ENCODE assay signal across 1 cellular context in genomic region chr1:232805269-232806070, GRCh38.
TF ChIP-seq lines count a peak whose summit lies in the region.

MAP10 (plus strand) TSS chr1:232805416; CDS start chr1:232805450, 34 bp downstream.

TF ChIP-seq in K562, 482 proteins besides CTCF, POLR2A, EP300 and RAD21 (continued from another document and continues in another):
- TF ChIP-seq, protein P1, sequence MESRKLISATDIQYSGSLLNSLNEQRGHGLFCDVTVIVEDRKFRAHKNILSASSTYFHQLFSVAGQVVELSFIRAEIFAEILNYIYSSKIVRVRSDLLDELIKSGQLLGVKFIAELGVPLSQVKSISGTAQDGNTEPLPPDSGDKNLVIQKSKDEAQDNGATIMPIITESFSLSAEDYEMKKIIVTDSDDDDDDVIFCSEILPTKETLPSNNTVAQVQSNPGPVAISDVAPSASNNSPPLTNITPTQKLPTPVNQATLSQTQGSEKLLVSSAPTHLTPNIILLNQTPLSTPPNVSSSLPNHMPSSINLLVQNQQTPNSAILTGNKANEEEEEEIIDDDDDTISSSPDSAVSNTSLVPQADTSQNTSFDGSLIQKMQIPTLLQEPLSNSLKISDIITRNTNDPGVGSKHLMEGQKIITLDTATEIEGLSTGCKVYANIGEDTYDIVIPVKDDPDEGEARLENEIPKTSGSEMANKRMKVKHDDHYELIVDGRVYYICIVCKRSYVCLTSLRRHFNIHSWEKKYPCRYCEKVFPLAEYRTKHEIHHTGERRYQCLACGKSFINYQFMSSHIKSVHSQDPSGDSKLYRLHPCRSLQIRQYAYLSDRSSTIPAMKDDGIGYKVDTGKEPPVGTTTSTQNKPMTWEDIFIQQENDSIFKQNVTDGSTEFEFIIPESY (CRISPR knock-in tag; IDR thresholded peaks at IDR 0.05): no peak
- TF ChIP-seq ZNF384 (IDR thresholded peaks at IDR 0.05; ENCODE audit: low read depth, low read length) (no peak), BRF1 (IDR thresholded peaks at IDR 0.05; ENCODE audit: borderline replicate concordance, extremely low read depth, insufficient read length) (no peak), ZC3H11A (IDR thresholded peaks at IDR 0.05; ENCODE audit: low read depth, low read length) (no peak), HEY1 (CRISPR knock-in tag; IDR thresholded peaks at IDR 0.05; ENCODE audit: borderline replicate concordance) (no peak), SMARCB1 (IDR thresholded peaks at IDR 0.05; ENCODE audit: insufficient read length, low read depth) (no peak), BCLAF1 (IDR thresholded peaks at IDR 0.05; ENCODE audit: borderline replicate concordance in 1 of 2, control insufficient read depth in 1 of 2, low read depth in 2 of 2, low read length in 1 of 2) (no peak), ZNF175 (CRISPR knock-in tag; IDR thresholded peaks at IDR 0.05; ENCODE audit: low read depth) (no peak), PTTG1 (tag; IDR thresholded peaks at IDR 0.05; ENCODE audit: low read depth) (no peak), PCBP2 (IDR thresholded peaks at IDR 0.05; ENCODE audit: low read depth, low read length, poor library complexity, severe bottlenecking) (no peak), ZNF785 (CRISPR knock-in tag; IDR thresholded peaks at IDR 0.05) (no peak), CHD1 (IDR thresholded peaks at IDR 0.05; ENCODE audit: low read length) (no peak), FOS (IDR thresholded peaks at IDR 0.05; ENCODE audit: extremely low read depth, insufficient read length) (no peak), SFPQ (IDR thresholded peaks at IDR 0.05; ENCODE audit: low read depth, low read length) (no peak), LCOR (CRISPR knock-in tag; IDR thresholded peaks at IDR 0.05) (no peak), RBM25 (IDR thresholded peaks at IDR 0.05; ENCODE audit: low read depth, low read length, severe bottlenecking) (peak; percentile 91), POLR2AphosphoS2 (IDR thresholded peaks at IDR 0.05; ENCODE audit: low read length) (no peak), POLR3G (IDR thresholded peaks at IDR 0.05; ENCODE audit: extremely low read depth, insufficient read length, insufficient replicate concordance) (no peak), HNRNPLL (IDR thresholded peaks at IDR 0.05; ENCODE audit: low read depth, low read length, poor library complexity, severe bottlenecking) (peak; percentile 60), CTBP1 (IDR thresholded peaks at IDR 0.05; ENCODE audit: borderline replicate concordance) (no peak), ZNF764 (CRISPR knock-in tag; IDR thresholded peaks at IDR 0.05; ENCODE audit: low read depth) (no peak), SIRT6 (IDR thresholded peaks at IDR 0.05; ENCODE audit: low read depth, low read length) (no peak), NCOR1 (IDR thresholded peaks at IDR 0.05) (no peak), STAT5A (IDR thresholded peaks at IDR 0.05; ENCODE audit: borderline replicate concordance, low read length) (no peak), ETV6 (IDR thresholded peaks at IDR 0.05; ENCODE audit: borderline replicate concordance in 1 of 2, low read depth in 2 of 2, low read length in 1 of 2) (no peak), ETV6 (CRISPR knock-in tag; IDR thresholded peaks at IDR 0.05; ENCODE audit: borderline replicate concordance) (no peak), ZNF282 (CRISPR knock-in tag; IDR thresholded peaks at IDR 0.05) (peak; percentile 65; the same call in 1 of the 2 replicates), ZFX (CRISPR knock-in tag; IDR thresholded peaks at IDR 0.05) (peak; percentile 68), L3MBTL2 (IDR thresholded peaks at IDR 0.05) (peak; percentile 92), MBD1 (CRISPR knock-in tag; IDR thresholded peaks at IDR 0.05) (no peak), XRCC5 (IDR thresholded peaks at IDR 0.05; ENCODE audit: low read depth, low read length) (no peak), ERF (CRISPR knock-in tag; IDR thresholded peaks at IDR 0.05) (no peak), ZNF445 (CRISPR knock-in tag; IDR thresholded peaks at IDR 0.05; ENCODE audit: low read depth) (no peak), MECOM (CRISPR knock-in tag; IDR thresholded peaks at IDR 0.05) (no peak), SP1 (CRISPR knock-in tag; IDR thresholded peaks at IDR 0.05) (no peak), HNRNPK (IDR thresholded peaks at IDR 0.05; ENCODE audit: low read depth, low read length, poor library complexity, severe bottlenecking) (no peak), KAT8 (IDR thresholded peaks at IDR 0.05; ENCODE audit: low read depth) (no peak), RBM39 (optimal IDR thresholded peaks at IDR 0.05; ENCODE audit: low read depth, low read length) (no peak), MAFK (IDR thresholded peaks at IDR 0.05; ENCODE audit: low read length) (no peak), HDGF (IDR thresholded peaks at IDR 0.05) (no peak), ETV1 (tag; conservative IDR thresholded peaks at IDR 0.05; ENCODE audit: low read depth) (no peak; the same call in 1 of the 2 replicates), RFX7 (CRISPR knock-in tag; IDR thresholded peaks at IDR 0.05) (no peak), TAF15 (IDR thresholded peaks at IDR 0.05; ENCODE audit: low read depth, low read length) (0 out of 2 replicates have a peak, but pooled peaks have one; percentile 38), ZNF699 (CRISPR knock-in tag; IDR thresholded peaks at IDR 0.05; ENCODE audit: insufficient replicate concordance) (no peak), ZKSCAN1 (IDR thresholded peaks at IDR 0.05; ENCODE audit: low read depth, low read length) (no peak), NEUROD1 (IDR thresholded peaks at IDR 0.05; ENCODE audit: borderline replicate concordance, low read depth, low read length, partially characterized antibody) (peak; percentile 35), ZNF354B (CRISPR knock-in tag; IDR thresholded peaks at IDR 0.05) (no peak), ZNF586 (CRISPR knock-in tag; conservative IDR thresholded peaks at IDR 0.05) (no peak), ZNF408 (CRISPR knock-in tag; IDR thresholded peaks at IDR 0.05; ENCODE audit: low read depth) (no peak), RBM34 (IDR thresholded peaks at IDR 0.05; ENCODE audit: borderline replicate concordance, insufficient read depth, low read length) (no peak)
- TF ChIP-seq, protein P2, sequence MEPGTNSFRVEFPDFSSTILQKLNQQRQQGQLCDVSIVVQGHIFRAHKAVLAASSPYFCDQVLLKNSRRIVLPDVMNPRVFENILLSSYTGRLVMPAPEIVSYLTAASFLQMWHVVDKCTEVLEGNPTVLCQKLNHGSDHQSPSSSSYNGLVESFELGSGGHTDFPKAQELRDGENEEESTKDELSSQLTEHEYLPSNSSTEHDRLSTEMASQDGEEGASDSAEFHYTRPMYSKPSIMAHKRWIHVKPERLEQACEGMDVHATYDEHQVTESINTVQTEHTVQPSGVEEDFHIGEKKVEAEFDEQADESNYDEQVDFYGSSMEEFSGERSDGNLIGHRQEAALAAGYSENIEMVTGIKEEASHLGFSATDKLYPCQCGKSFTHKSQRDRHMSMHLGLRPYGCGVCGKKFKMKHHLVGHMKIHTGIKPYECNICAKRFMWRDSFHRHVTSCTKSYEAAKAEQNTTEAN (CRISPR knock-in tag; IDR thresholded peaks at IDR 0.05): no peak
- TF ChIP-seq, protein P3, sequence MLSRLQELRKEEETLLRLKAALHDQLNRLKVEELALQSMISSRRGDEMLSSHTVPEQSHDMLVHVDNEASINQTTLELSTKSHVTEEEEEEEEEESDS (CRISPR knock-in tag; IDR thresholded peaks at IDR 0.05): no peak
- TF ChIP-seq, protein P4, sequence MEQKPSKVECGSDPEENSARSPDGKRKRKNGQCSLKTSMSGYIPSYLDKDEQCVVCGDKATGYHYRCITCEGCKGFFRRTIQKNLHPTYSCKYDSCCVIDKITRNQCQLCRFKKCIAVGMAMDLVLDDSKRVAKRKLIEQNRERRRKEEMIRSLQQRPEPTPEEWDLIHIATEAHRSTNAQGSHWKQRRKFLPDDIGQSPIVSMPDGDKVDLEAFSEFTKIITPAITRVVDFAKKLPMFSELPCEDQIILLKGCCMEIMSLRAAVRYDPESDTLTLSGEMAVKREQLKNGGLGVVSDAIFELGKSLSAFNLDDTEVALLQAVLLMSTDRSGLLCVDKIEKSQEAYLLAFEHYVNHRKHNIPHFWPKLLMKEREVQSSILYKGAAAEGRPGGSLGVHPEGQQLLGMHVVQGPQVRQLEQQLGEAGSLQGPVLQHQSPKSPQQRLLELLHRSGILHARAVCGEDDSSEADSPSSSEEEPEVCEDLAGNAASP (IDR thresholded peaks at IDR 0.05): no peak
- TF ChIP-seq, protein P5, sequence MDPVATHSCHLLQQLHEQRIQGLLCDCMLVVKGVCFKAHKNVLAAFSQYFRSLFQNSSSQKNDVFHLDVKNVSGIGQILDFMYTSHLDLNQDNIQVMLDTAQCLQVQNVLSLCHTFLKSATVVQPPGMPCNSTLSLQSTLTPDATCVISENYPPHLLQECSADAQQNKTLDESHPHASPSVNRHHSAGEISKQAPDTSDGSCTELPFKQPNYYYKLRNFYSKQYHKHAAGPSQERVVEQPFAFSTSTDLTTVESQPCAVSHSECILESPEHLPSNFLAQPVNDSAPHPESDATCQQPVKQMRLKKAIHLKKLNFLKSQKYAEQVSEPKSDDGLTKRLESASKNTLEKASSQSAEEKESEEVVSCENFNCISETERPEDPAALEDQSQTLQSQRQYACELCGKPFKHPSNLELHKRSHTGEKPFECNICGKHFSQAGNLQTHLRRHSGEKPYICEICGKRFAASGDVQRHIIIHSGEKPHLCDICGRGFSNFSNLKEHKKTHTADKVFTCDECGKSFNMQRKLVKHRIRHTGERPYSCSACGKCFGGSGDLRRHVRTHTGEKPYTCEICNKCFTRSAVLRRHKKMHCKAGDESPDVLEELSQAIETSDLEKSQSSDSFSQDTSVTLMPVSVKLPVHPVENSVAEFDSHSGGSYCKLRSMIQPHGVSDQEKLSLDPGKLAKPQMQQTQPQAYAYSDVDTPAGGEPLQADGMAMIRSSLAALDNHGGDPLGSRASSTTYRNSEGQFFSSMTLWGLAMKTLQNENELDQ (CRISPR knock-in tag; IDR thresholded peaks at IDR 0.05; ENCODE audit: borderline replicate concordance): no peak
- TF ChIP-seq, protein P6, sequence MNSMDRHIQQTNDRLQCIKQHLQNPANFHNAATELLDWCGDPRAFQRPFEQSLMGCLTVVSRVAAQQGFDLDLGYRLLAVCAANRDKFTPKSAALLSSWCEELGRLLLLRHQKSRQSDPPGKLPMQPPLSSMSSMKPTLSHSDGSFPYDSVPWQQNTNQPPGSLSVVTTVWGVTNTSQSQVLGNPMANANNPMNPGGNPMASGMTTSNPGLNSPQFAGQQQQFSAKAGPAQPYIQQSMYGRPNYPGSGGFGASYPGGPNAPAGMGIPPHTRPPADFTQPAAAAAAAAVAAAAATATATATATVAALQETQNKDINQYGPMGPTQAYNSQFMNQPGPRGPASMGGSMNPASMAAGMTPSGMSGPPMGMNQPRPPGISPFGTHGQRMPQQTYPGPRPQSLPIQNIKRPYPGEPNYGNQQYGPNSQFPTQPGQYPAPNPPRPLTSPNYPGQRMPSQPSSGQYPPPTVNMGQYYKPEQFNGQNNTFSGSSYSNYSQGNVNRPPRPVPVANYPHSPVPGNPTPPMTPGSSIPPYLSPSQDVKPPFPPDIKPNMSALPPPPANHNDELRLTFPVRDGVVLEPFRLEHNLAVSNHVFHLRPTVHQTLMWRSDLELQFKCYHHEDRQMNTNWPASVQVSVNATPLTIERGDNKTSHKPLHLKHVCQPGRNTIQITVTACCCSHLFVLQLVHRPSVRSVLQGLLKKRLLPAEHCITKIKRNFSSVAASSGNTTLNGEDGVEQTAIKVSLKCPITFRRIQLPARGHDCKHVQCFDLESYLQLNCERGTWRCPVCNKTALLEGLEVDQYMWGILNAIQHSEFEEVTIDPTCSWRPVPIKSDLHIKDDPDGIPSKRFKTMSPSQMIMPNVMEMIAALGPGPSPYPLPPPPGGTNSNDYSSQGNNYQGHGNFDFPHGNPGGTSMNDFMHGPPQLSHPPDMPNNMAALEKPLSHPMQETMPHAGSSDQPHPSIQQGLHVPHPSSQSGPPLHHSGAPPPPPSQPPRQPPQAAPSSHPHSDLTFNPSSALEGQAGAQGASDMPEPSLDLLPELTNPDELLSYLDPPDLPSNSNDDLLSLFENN (IDR thresholded peaks at IDR 0.05; ENCODE audit: low read depth in 2 of 2, low read length in 2 of 2): no peak
